ENCODE assay signal across 8 cellular contexts in the genomic region with DNA sequence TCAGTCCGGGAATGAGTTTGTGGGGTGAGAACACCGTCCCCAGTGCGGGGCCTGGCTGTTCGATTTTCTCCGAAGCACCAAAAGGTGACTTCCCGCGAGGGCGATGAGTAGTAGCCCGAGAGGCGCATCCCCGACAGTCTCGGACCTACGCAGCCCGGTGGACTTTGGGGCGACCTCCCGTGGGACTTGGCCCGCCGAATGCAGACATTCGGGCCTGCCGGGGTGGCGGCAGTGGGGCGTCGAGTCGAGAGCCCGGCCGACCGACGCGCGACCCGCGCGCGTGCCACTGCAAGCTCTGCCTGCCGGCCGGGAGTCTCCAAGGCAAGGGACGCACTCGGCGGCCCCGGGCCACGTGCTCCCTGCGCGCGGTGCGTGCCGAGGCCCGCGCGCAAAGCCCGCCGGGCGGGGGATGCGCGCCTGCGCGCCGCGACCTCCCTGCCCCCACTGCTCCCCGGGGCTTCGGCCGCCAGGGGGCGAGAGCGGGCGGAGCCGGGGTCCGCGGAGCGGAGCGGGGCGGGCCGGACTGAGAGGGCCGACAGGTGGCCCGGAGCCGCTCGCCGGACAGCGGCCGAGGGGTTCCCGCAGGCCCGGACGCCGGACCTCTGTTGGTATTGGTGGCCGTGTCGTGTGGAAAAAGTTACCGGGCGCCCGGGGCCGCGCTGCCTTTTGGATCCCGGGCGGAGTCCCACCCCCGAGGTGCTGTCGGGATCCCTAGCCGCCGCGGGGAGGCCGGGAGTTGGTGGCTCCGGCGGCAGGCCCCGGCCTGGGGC. TPM values are rescaled to one million over a fixed set of nuclear protein-coding genes. Genes with fewer than 3 reads are reported as not detected.
DNase-seq lines count a peak whose midpoint lies in the region; ATAC-seq and TF ChIP-seq lines count a peak whose summit lies in the region.

No MANE protein-coding gene starts in this region.

- H3K9me3 Mint-ChIP-seq in natural killer cell treated with Interleukin-12 subunit alpha and Interleukin-12 subunit beta and Interleukin-15 and Interleukin-18, amount 100 ng/mL, for 72 hours, result no peaks in the 10 kb centered on the region
- H3K9me3 Mint-ChIP-seq in stimulated activated naive B cell treated with anti-CD40 and anti-IgM and Interleukin-4, amounts not matched to agents 10 μg/mL and 1 μg/mL and 100 μg/mL, for 72 hours, result no peaks in the 10 kb centered on the region

- no peaks in the 10 kb centered on the region for H3K27me3 Mint-ChIP-seq in natural killer cell treated with Interleukin-12 subunit alpha and Interleukin-12 subunit beta and Interleukin-15 and Interleukin-18, amount 100 ng/mL, for 72 hours
- no peaks in the 10 kb centered on the region for H3K27me3 Mint-ChIP-seq in stimulated activated naive B cell treated with anti-CD40 and anti-IgM and Interleukin-4, amounts not matched to agents 10 μg/mL and 1 μg/mL and 100 μg/mL, for 72 hours

- H3K27me3 ChIP-seq in A673 (replicated peaks; ENCODE audit: insufficient read depth, low read depth, low read length, poor library complexity), result no peaks in the 10 kb centered on the region
- no peaks in the 10 kb centered on the region for H3K27me3 ChIP-seq in Panc1 (ENCODE audit: control insufficient read depth, insufficient read depth, low read length)

- H3K36me3 Mint-ChIP-seq in natural killer cell treated with Interleukin-12 subunit alpha and Interleukin-12 subunit beta and Interleukin-15 and Interleukin-18, amount 100 ng/mL, for 72 hours, result peaks cover 17% of the 10 kb centered on the region
- H3K36me3 Mint-ChIP-seq in stimulated activated naive B cell treated with anti-CD40 and anti-IgM and Interleukin-4, amounts not matched to agents 10 μg/mL and 1 μg/mL and 100 μg/mL, for 72 hours, result peaks cover 48 to 55% of the 10 kb centered on the region in 2 donors

- POLR2A ChIA-PET in A673 (lab: Charles Lee; ENCODE audit: low non-redundant PET) (no interaction called here), Panc1 (lab: Charles Lee) (no interaction called here)

- H3K4me3 ChIP-seq in A673 (ENCODE audit: low read depth, low read length, poor library complexity, severe bottlenecking), result peak overlapping the region; percentile 100
- H3K4me3 ChIP-seq in Panc1 (ENCODE audit: low read depth in 2 of 2, low read length in 2 of 2), result peak overlapping the region; percentile 75 to 90
- peak overlapping the region; percentile 81 for H3K4me3 ChIP-seq in fibroblast of pulmonary artery (replicated peaks; ENCODE audit: low read depth, low read length)

- intact Hi-C loops in A673 (cut with micrococcal nuclease; ENCODE audit: unreplicated experiment) (loop anchor here (2.0 kb wide), 1 partner anchor 95 kb away; no protein-coding TSS in a partner anchor), Panc1 (cut with micrococcal nuclease; ENCODE audit: unreplicated experiment) (no loop called here)

- BruUV-seq in A673 (replicated peaks; lab: Mats Ljungman, UMichigan) (no TSS peak), Panc1 (replicated peaks; lab: Mats Ljungman, UMichigan) (no TSS peak)

- peak; percentile 92 for DNase-seq in A673 (ENCODE audit: low spot score)
- no peak for DNase-seq in Panc1 (ENCODE audit: low read depth, low spot score)
- peak; percentile 84 for DNase-seq in activated T-helper 9 cell treated with anti-CD3 and anti-CD28 coated beads, Interleukin-2, amount 50 U/mL, for 16 hours (ENCODE audit: low read depth)
- peak; percentile 85 for DNase-seq in fibroblast of pulmonary artery (ENCODE audit: low read depth)
- DNase-seq in natural killer cell treated with Interleukin-12 subunit alpha and Interleukin-12 subunit beta and Interleukin-15 and Interleukin-18, amount 100 ng/mL, for 72 hours (ENCODE audit: low spot score), result peak; percentile 88
- DNase-seq in stimulated activated naive B cell treated with anti-CD40 and anti-IgM and Interleukin-4, amounts not matched to agents 10 μg/mL and 1 μg/mL and 100 μg/mL, for 72 hours, result peak; percentile 91

- peak; percentile 25 for ATAC-seq in GM18502 (IDR thresholded peaks at IDR 0.05; ENCODE audit: poor library complexity, unreplicated experiment)
- peak; percentile 13 for ATAC-seq in HG03565 (IDR thresholded peaks at IDR 0.05; ENCODE audit: unreplicated experiment)
- ATAC-seq in Panc1, result peak; percentile 47
- peak; percentile 42 to 55 for ATAC-seq in natural killer cell treated with Interleukin-12 subunit alpha and Interleukin-12 subunit beta and Interleukin-15 and Interleukin-18, amount 100 ng/mL, for 72 hours
- ATAC-seq in stimulated activated naive B cell treated with anti-CD40 and anti-IgM and Interleukin-4, amounts not matched to agents 10 μg/mL and 1 μg/mL and 100 μg/mL, for 72 hours (replicated peaks), result peak; percentile 36 to 47

- H3K36me3 ChIP-seq in A673 (ENCODE audit: insufficient read depth, low read length, poor library complexity, severe bottlenecking) (peaks cover 37% of the 10 kb centered on the region), Panc1 (ENCODE audit: control insufficient read depth, insufficient read depth, low read length) (peaks cover 14% of the 10 kb centered on the region)

- H3K9me3 ChIP-seq in A673 (ENCODE audit: low read depth, low read length, poor library complexity, severe bottlenecking) (no peaks in the 10 kb centered on the region), Panc1 (ENCODE audit: control insufficient read depth, insufficient read depth, low read depth, low read length) (no peaks in the 10 kb centered on the region)

- H3K4me1 ChIP-seq in A673 (ENCODE audit: insufficient read depth, low read length, poor library complexity, severe bottlenecking) (peaks cover 22% of the 10 kb centered on the region), Panc1 (ENCODE audit: control insufficient read depth, insufficient read depth, low read length) (peaks cover 47% of the 10 kb centered on the region)

- peaks cover 44 to 50% of the 10 kb centered on the region in 2 donors for H3K4me1 Mint-ChIP-seq in natural killer cell treated with Interleukin-12 subunit alpha and Interleukin-12 subunit beta and Interleukin-15 and Interleukin-18, amount 100 ng/mL, for 72 hours (ENCODE audit: low read depth in 2 of 2)
- H3K4me1 Mint-ChIP-seq in stimulated activated naive B cell treated with anti-CD40 and anti-IgM and Interleukin-4, amounts not matched to agents 10 μg/mL and 1 μg/mL and 100 μg/mL, for 72 hours, result peaks cover 42 to 61% of the 10 kb centered on the region in 2 donors

- H3K27ac ChIP-seq in A673 (ENCODE audit: low read depth, low read length, poor library complexity, severe bottlenecking) (peak overlapping the region; percentile 97), Panc1 (ENCODE audit: low read length) (peak overlapping the region; percentile 94)

- in situ Hi-C loops in Panc1 (cut with HindIII; ENCODE audit: low pct_unique_long_range_greater_than_20kb, low sequenced_read_pairs), result no loop called here

- H3K27ac Mint-ChIP-seq in natural killer cell treated with Interleukin-12 subunit alpha and Interleukin-12 subunit beta and Interleukin-15 and Interleukin-18, amount 100 ng/mL, for 72 hours, result peak overlapping the region; percentile 99 to 100
- H3K27ac Mint-ChIP-seq in stimulated activated naive B cell treated with anti-CD40 and anti-IgM and Interleukin-4, amounts not matched to agents 10 μg/mL and 1 μg/mL and 100 μg/mL, for 72 hours, result peak overlapping the region; percentile 99

- peak overlapping the region; percentile 96 for H3K4me3 Mint-ChIP-seq in natural killer cell treated with Interleukin-12 subunit alpha and Interleukin-12 subunit beta and Interleukin-15 and Interleukin-18, amount 100 ng/mL, for 72 hours
- H3K4me3 Mint-ChIP-seq in stimulated activated naive B cell treated with anti-CD40 and anti-IgM and Interleukin-4, amounts not matched to agents 10 μg/mL and 1 μg/mL and 100 μg/mL, for 72 hours, result peak overlapping the region; percentile 88 to 89

- peak; percentile 51; the same call in 1 of the 2 replicates for TF ChIP-seq CTCF in A673 (conservative IDR thresholded peaks at IDR 0.05; ENCODE audit: low read depth, low read length)
- TF ChIP-seq CTCF in Panc1 (IDR thresholded peaks at IDR 0.05), result peak; percentile 98
- peak; percentile 38 for TF ChIP-seq CTCF in fibroblast of pulmonary artery (IDR thresholded peaks at IDR 0.05; ENCODE audit: low read length, missing control alignments)

- CTCF ChIA-PET in A673 (lab: Charles Lee), result interaction anchor here (0.6 kb wide), 2 partner anchors 11 to 15 kb away, joined by 3 to 4 read pairs; no protein-coding TSS in a partner anchor
- CTCF ChIA-PET in Panc1 (lab: Charles Lee), result interaction anchor here (0.6 kb wide), 1 partner anchor 33 kb away, joined by 8 read pairs; no protein-coding TSS in a partner anchor

RNA-seq across cellular contexts. Expression of a gene that starts 1.8 kb away (rescaled TPM):
- total RNA-seq in A673 (2021), result 1,708 and 1,722 TPM in 2 replicates
- total RNA-seq in Panc1 (2021; ENCODE audit: unreplicated experiment), result 1,390 TPM
- polyA plus RNA-seq in Panc1 (2012; ENCODE audit: insufficient read length), result 1,958 TPM
- total RNA-seq in natural killer cell treated with Interleukin-12 subunit alpha and Interleukin-12 subunit beta and Interleukin-15 and Interleukin-18, amount 100 ng/mL, for 72 hours, result 1,000 to 10,000 TPM; 1,013 to 1,764 TPM

Comparison
In these comparisons a context has a peak if more than half of its experiments do, and no peak if none do; other contexts are left out.
1. CTCF ChIP-seq: peak in every context shown above with its lines; median percentile 98 in Panc1; 51 in A673; 38 in fibroblast of pulmonary artery.